In the genomic region with DNA sequence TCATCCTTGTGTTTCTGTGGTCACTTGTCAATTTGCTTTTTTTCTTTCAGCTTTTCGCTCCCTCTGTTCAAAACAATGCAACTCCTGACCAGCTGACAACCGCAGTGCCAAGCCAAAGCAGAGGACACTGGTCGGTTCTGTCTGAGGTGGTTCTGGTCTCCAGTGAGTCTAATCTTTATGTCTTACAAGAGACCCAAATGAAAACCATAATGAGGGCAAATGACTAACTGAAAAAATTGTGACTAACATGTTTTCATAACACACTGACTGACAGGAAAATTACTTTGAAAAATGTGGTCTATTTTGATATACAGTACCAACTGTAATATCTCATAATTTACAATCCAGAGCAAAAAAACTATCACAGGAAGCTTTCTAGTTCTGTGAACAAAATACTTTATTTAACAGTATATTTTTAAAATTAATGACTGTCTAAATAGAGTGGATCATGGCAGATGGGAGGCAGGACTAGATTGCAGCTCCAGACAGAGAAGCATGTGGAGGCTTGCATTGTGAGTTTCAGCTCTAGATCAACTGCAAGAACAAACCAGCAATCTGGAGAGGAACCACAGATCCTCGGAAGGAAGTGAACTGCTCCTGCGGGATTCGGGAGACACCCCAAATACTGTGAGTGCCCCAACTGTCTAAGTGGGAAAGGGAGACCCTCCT, we compare ENCODE assay signal across 11 cellular contexts.
A peak's percentile ranks its signal among the peaks of the same experiment; 100 is the strongest.
DNase-seq lines count a peak whose midpoint lies in the region; ATAC-seq and TF ChIP-seq lines count a peak whose summit lies in the region.
"Had no signal": no experiment of that assay in that cellular context is flagged by ENCODE, and none has a peak within 500 bp of the region (broad histone marks: within the 10 kb centered on the region; RNA-seq: fewer than 3 reads in every experiment).

No MANE protein-coding gene starts in this region.

- no peaks in the 10 kb centered on the region for H3K9me3 ChIP-seq in SK-N-MC (ENCODE audit: low read depth, low read length)

- H3K27me3 Mint-ChIP-seq in stimulated activated naive CD8-positive, alpha-beta T cell treated with anti-CD3 and anti-CD28 coated beads, Interleukin-15, amount 100 ng/mL, for 72 hours: no peaks in the 10 kb centered on the region
- H3K27me3 Mint-ChIP-seq: activated B cell treated with CpG ODN at 0.5 μM for 24 hours had no signal

- ATAC-seq in activated naive CD4-positive, alpha-beta T cell treated with anti-CD3 and anti-CD28 coated beads, Interleukin-2, amount 50 U/mL, for 72 hours: no peak
- ATAC-seq in foreskin keratinocyte: peak; percentile 77
- ATAC-seq in stimulated activated naive CD8-positive, alpha-beta T cell treated with anti-CD3 and anti-CD28 coated beads, Interleukin-15, amount 100 ng/mL, for 72 hours: no peak

- H3K9ac ChIP-seq in SK-N-MC (ENCODE audit: insufficient read length): peak overlapping the region; percentile 63

- peak overlapping the region; percentile 53 for H3K4me3 ChIP-seq in SK-N-MC

- TF ChIP-seq CTCF in foreskin keratinocyte (conservative IDR thresholded peaks at IDR 0.05): peak; percentile 8

- H3K27me3 ChIP-seq in foreskin keratinocyte: no peaks in the 10 kb centered on the region

- H3K27ac ChIP-seq in SK-N-MC (peak overlapping the region; percentile 92), foreskin keratinocyte (peak overlapping the region; percentile 82)

- peaks cover 20% of the 10 kb centered on the region for H3K4me1 Mint-ChIP-seq in stimulated activated naive CD8-positive, alpha-beta T cell treated with anti-CD3 and anti-CD28 coated beads, Interleukin-15, amount 100 ng/mL, for 72 hours

- peak overlapping the region; percentile 64 to 82 for H3K27ac Mint-ChIP-seq in activated naive CD4-positive, alpha-beta T cell treated with anti-CD3 and anti-CD28 coated beads, Interleukin-2, amount 50 U/mL, for 72 hours
- peak overlapping the region in 1 of 2 donors; percentile 35 for H3K27ac Mint-ChIP-seq in stimulated activated naive CD8-positive, alpha-beta T cell treated with anti-CD3 and anti-CD28 coated beads, Interleukin-15, amount 100 ng/mL, for 72 hours
- H3K27ac Mint-ChIP-seq: activated B cell treated with CpG ODN at 0.5 μM for 24 hours; activated T-helper 1 cell treated with anti-CD3 and anti-CD28 coated beads, Interleukin-12 subunit alpha, Interleukin-12 subunit beta, Interleukin-2, Interleukin-4 antibody, amounts not matched to agents 30 ng/mL and 10 ng/mL and 1 ng/mL, durations not matched to agents 14 hours and 24 hours and 36 hours had no signal

- peaks cover 8% of the 10 kb centered on the region for H3K36me3 ChIP-seq in SK-N-MC (ENCODE audit: insufficient read depth, low read length)

- H3K4me3 Mint-ChIP-seq in stimulated activated naive CD8-positive, alpha-beta T cell treated with anti-CD3 and anti-CD28 coated beads, Interleukin-15, amount 100 ng/mL, for 72 hours: no peak overlapping the region
- H3K4me3 Mint-ChIP-seq: activated B cell treated with CpG ODN at 0.5 μM for 24 hours; activated T-helper 1 cell treated with anti-CD3 and anti-CD28 coated beads, Interleukin-12 subunit alpha, Interleukin-12 subunit beta, Interleukin-2, Interleukin-4 antibody, amounts not matched to agents 30 ng/mL and 10 ng/mL and 1 ng/mL, durations not matched to agents 14 hours and 24 hours and 36 hours had no signal

- peaks cover 21% of the 10 kb centered on the region for H3K4me1 ChIP-seq in foreskin keratinocyte

- H3K9me3 Mint-ChIP-seq in activated naive CD4-positive, alpha-beta T cell treated with anti-CD3 and anti-CD28 coated beads, Interleukin-2, amount 50 U/mL, for 72 hours: no peaks in the 10 kb centered on the region
- no peaks in the 10 kb centered on the region for H3K9me3 Mint-ChIP-seq in stimulated activated naive CD8-positive, alpha-beta T cell treated with anti-CD3 and anti-CD28 coated beads, Interleukin-15, amount 100 ng/mL, for 72 hours
- H3K9me3 Mint-ChIP-seq: activated T-helper 1 cell treated with anti-CD3 and anti-CD28 coated beads, Interleukin-12 subunit alpha, Interleukin-12 subunit beta, Interleukin-2, Interleukin-4 antibody, amounts not matched to agents 30 ng/mL and 10 ng/mL and 1 ng/mL, durations not matched to agents 14 hours and 24 hours and 36 hours had no signal

- H3K36me3 Mint-ChIP-seq in activated naive CD4-positive, alpha-beta T cell treated with anti-CD3 and anti-CD28 coated beads, Interleukin-2, amount 50 U/mL, for 72 hours: peaks cover 0 to 9% of the 10 kb centered on the region in 2 donors

- no peak for DNase-seq in activated naive CD4-positive, alpha-beta T cell treated with anti-CD3 and anti-CD28 coated beads, Interleukin-2, amount 50 U/mL, for 72 hours (ENCODE audit: low spot score in 2 of 2)
- no peak for DNase-seq in activated naive CD4-positive, alpha-beta T cell (lab: John Stamatoyannopoulos, UW)
- DNase-seq in SK-N-MC (ENCODE audit: low read depth, low spot score) (no peak), foreskin keratinocyte (peak; percentile 77 to 88), stromal cell of bone marrow (ENCODE audit: low read depth) (peak; percentile 36), NCI-H128 (lab: John Stamatoyannopoulos, UW; ENCODE audit: unreplicated experiment) (no peak), COR-L47 (lab: John Stamatoyannopoulos, UW) (no peak)
- DNase-seq in stimulated activated naive CD8-positive, alpha-beta T cell treated with anti-CD3 and anti-CD28 coated beads, Interleukin-15, amount 100 ng/mL, for 72 hours: no peak
- DNase-seq: activated B cell treated with CpG ODN at 0.5 μM for 24 hours; effector memory CD4-positive, alpha-beta T cell had no signal

Comparison
In these comparisons a context has a peak if more than half of its experiments do, and no peak if none do; other contexts are left out.
1. DNase-seq: peak in foreskin keratinocyte (2 of 2) and stromal cell of bone marrow (single experiment); none in activated naive CD4-positive, alpha-beta T cell treated with anti-CD3 and anti-CD28 coated beads, Interleukin-2, amount 50 U/mL, for 72 hours (0 of 2), activated naive CD4-positive, alpha-beta T cell (0 of 4), SK-N-MC (single experiment), stimulated activated naive CD8-positive, alpha-beta T cell treated with anti-CD3 and anti-CD28 coated beads, Interleukin-15, amount 100 ng/mL, for 72 hours (0 of 2), NCI-H128 (single experiment) and COR-L47 (single experiment).